ENCODE assay signal across 18 cellular contexts in the genomic region with DNA sequence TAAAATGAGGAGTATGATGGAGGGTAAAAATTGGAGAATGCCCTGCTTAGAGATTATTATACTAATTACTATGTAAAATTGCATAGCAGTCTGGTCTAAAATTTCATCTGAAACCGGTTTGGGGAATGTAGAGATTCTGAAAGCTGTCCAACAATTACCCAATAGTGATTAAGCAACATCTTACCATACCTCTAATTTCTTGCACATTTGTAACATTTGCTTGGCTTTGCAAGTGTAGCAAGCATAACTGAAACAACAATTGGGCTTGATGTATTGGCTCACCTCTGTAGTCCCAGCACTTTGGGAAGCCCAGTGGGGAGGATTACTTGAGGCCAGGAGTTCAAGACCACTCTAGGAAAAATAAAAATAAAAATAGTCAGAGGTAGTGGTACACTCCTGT. TPM values are rescaled to one million over a fixed set of nuclear protein-coding genes. Genes with fewer than 3 reads are reported as not detected.
DNase-seq lines count a peak whose midpoint lies in the region; ATAC-seq and TF ChIP-seq lines count a peak whose summit lies in the region.
"Had no signal": no experiment of that assay in that cellular context is flagged by ENCODE, and none has a peak within 500 bp of the region (broad histone marks: within the 10 kb centered on the region; RNA-seq: fewer than 3 reads in every experiment).

No MANE protein-coding gene starts in this region.

- intact Hi-C loops in Right ventricle myocardium inferior (cut with DNase I) = no loop called here
- intact Hi-C loops in cardiac septum (cut with DNase I) = no loop called here

- ATAC-seq in Right ventricle myocardium inferior (peak; percentile 62), HG03378 (IDR thresholded peaks at IDR 0.05; ENCODE audit: unreplicated experiment) (no peak)

- H3K4me3 ChIP-seq in fibroblast of the aortic adventitia (ENCODE audit: low read depth, low read length) = no peak overlapping the region
- H3K4me3 ChIP-seq: esophagus squamous epithelium, uterus had no signal

- no peak for DNase-seq in Right ventricle myocardium inferior (ENCODE audit: missing footprints)
- no peak for DNase-seq in cardiac septum (ENCODE audit: low spot score)
- DNase-seq in SKM-1 (lab: John Stamatoyannopoulos, UW; ENCODE audit: unreplicated experiment) = peak; percentile 15
- DNase-seq in fibroblast of the aortic adventitia (ENCODE audit: low read depth) = peak; percentile 82
- DNase-seq in stromal cell of bone marrow (ENCODE audit: low read depth) = peak; percentile 28
- no peak for DNase-seq in DMS 273 (lab: John Stamatoyannopoulos, UW; ENCODE audit: unreplicated experiment)
- DNase-seq in NCI-H2107 (lab: John Stamatoyannopoulos, UW) = no peak
- DNase-seq: activated CD4-positive, alpha-beta memory T cell treated with anti-CD3 and anti-CD28 coated beads, Interleukin-2, amount 10 ng/mL, durations not matched to agents 7 days and 5 days; amygdala; esophagus squamous epithelium; NCI-H1930; NCI-H774; SHP77; stimulated activated naive CD4-positive, alpha-beta T cell; uterus had no signal

- TF ChIP-seq CTCF in fibroblast of the aortic adventitia (IDR thresholded peaks at IDR 0.05; ENCODE audit: insufficient read depth, low read length) = no peak

RNA-seq across cellular contexts. Expression of gene AADACL2, which starts 17.4 kb away (rescaled TPM):
- not detected for total RNA-seq in Right ventricle myocardium inferior
- not detected for total RNA-seq in cardiac septum
- 0.90 TPM in 1 of 2 replicates, not detected in the other for total RNA-seq in fibroblast of the aortic adventitia (ENCODE audit: low replicate concordance)
- total RNA-seq: activated CD4-positive, alpha-beta memory T cell treated with anti-CD3 and anti-CD28 coated beads, Interleukin-2, amount 10 ng/mL, durations not matched to agents 7 days and 5 days; H1; skeletal muscle tissue had no signal

Comparison
In these comparisons a context has a peak if more than half of its experiments do, and no peak if none do; other contexts are left out.
1. DNase-seq: peak in SKM-1 (single experiment), fibroblast of the aortic adventitia (single experiment) and stromal cell of bone marrow (single experiment); none in Right ventricle myocardium inferior (single experiment), cardiac septum (single experiment), DMS 273 (single experiment) and NCI-H2107 (single experiment).